18 cellular contexts compared by ENCODE assay signal in the genomic region with DNA sequence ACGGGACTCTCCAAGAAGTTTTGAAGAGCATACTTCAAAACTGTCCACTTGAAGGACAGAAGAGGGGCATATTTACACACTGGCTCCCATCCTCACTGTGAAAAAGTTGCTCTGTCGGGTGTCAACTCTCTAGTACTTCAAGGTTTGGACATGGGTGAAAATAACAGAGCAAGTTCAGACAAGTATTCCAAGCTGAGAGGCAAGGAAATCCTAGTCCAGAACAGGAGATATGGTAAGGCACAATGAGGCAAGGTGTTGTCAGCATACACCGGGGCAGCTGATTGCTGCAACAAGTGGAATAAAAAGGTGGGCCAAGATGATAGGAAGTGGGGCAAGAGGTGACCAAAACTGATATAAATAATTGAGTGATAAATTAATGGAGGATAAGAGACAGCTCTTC. TPM values are rescaled to one million over a fixed set of nuclear protein-coding genes. Genes with fewer than 3 reads are reported as not detected.
DNase-seq lines count a peak whose midpoint lies in the region; FAIRE-seq and TF ChIP-seq lines count a peak whose summit lies in the region.
"Had no signal": no experiment of that assay in that cellular context is flagged by ENCODE, and none has a peak within 500 bp of the region (broad histone marks: within the 10 kb centered on the region; RNA-seq: fewer than 3 reads in every experiment).

No MANE protein-coding gene starts in this region.

- CTCF ChIA-PET in CD8-positive, alpha-beta memory T cell (lab: Charles Lee): interaction anchor here (1.4 kb wide), 1 partner anchor 10 kb away, joined by 3 read pairs; no protein-coding TSS in a partner anchor

- peak; percentile 9 for FAIRE-seq in GM12892 (lab: Jason Lieb, UNC)
- FAIRE-seq in bronchial epithelial cell (lab: Jason Lieb, UNC): no peak
- FAIRE-seq: A204.1, D721Med, G401.6, GM12891 had no signal

- H3K27ac ChIP-seq in CD8-positive, alpha-beta memory T cell (ENCODE audit: low read depth, low read length): no peak overlapping the region
- H3K27ac ChIP-seq in hepatocyte: no peak overlapping the region

- no peaks in the 10 kb centered on the region for H3K9me3 ChIP-seq in CD8-positive, alpha-beta memory T cell (ENCODE audit: low read length)
- H3K9me3 ChIP-seq in hepatocyte (ENCODE audit: low read depth): no peaks in the 10 kb centered on the region
- H3K9me3 ChIP-seq: BE2C, Caco-2 had no signal

- no peak overlapping the region for H2AFZ ChIP-seq in hepatocyte

- H3K4me3 ChIP-seq in CD8-positive, alpha-beta memory T cell (ENCODE audit: low read length): no peak overlapping the region
- H3K4me3 ChIP-seq in bronchial epithelial cell (ENCODE audit: low read depth, low read length) (no peak overlapping the region), hepatocyte (no peak overlapping the region)

- no peaks in the 10 kb centered on the region for H3K9me3 Mint-ChIP-seq in CD8-positive, alpha-beta memory T cell
- no peaks in the 10 kb centered on the region for H3K9me3 Mint-ChIP-seq in immature natural killer cell
- H3K9me3 Mint-ChIP-seq: CD4-positive, CD25-positive, alpha-beta regulatory T cell had no signal

- no peaks in the 10 kb centered on the region for H4K20me1 ChIP-seq in hepatocyte (ENCODE audit: insufficient read depth, poor library complexity, severe bottlenecking)

- TF ChIP-seq CTCF in bronchial epithelial cell (IDR thresholded peaks at IDR 0.05; ENCODE audit: insufficient read depth, low read length, severe bottlenecking) (no peak), hepatocyte (IDR thresholded peaks at IDR 0.05; ENCODE audit: poor library complexity) (no peak)

- H3K4me1 ChIP-seq in CD8-positive, alpha-beta memory T cell (ENCODE audit: insufficient read depth, low read length): no peaks in the 10 kb centered on the region
- H3K4me1 ChIP-seq in hepatocyte (ENCODE audit: insufficient read depth): no peaks in the 10 kb centered on the region
- H3K4me1 ChIP-seq: BE2C, Caco-2 had no signal

- H3K4me2 ChIP-seq in hepatocyte: no peak overlapping the region

- H3K27ac Mint-ChIP-seq in CD8-positive, alpha-beta memory T cell: peak overlapping the region in 5 of 8 donors; percentile 2 to 58 (median 24)
- peak overlapping the region in 5 of 6 donors; percentile 14 to 90 (median 63) for H3K27ac Mint-ChIP-seq in immature natural killer cell
- H3K27ac Mint-ChIP-seq: CD4-positive, CD25-positive, alpha-beta regulatory T cell had no signal

- H3K79me2 ChIP-seq in hepatocyte: no peaks in the 10 kb centered on the region

- H3K9me2 ChIP-seq in hepatocyte (replicated peaks; ENCODE audit: insufficient read depth): no peaks in the 10 kb centered on the region

- H3K4me1 Mint-ChIP-seq in CD8-positive, alpha-beta memory T cell: peaks cover 0 to 3% (median 3%) of the 10 kb centered on the region in 3 donors
- peaks cover 23 to 36% of the 10 kb centered on the region in 2 donors for H3K4me1 Mint-ChIP-seq in immature natural killer cell

- WGBS in hepatocyte (ENCODE audit: low lambda C conversion rate, missing lambda C conversion rate): 81% methylated on average over 3 of the region's 3 CpGs

- no peak for DNase-seq in CD8-positive, alpha-beta memory T cell
- DNase-seq in GM12892 (ENCODE audit: insufficient read length) (no peak), bronchial epithelial cell (ENCODE audit: low read depth) (peak; percentile 77), immature natural killer cell (no peak), hepatocyte (ENCODE audit: low spot score) (no peak), T1000 (lab: John Stamatoyannopoulos, UW) (no peak), NCI-H1092 (lab: John Stamatoyannopoulos, UW) (no peak)
- DNase-seq: ACHN; BE2C; C1 segment of cervical spinal cord; Caco-2; CD4-positive, CD25-positive, alpha-beta regulatory T cell; GOT3; H7 had no signal

- no peak for TF ChIP-seq POLR2A in GM12892 (IDR thresholded peaks at IDR 0.05; ENCODE audit: low read depth, low read length)

- H3K36me3 ChIP-seq in CD8-positive, alpha-beta memory T cell (ENCODE audit: insufficient read depth, low read length): no peaks in the 10 kb centered on the region
- H3K36me3 ChIP-seq in bronchial epithelial cell (ENCODE audit: control insufficient read depth, insufficient read depth, low read length): no peaks in the 10 kb centered on the region
- no peaks in the 10 kb centered on the region for H3K36me3 ChIP-seq in hepatocyte (replicated peaks; ENCODE audit: insufficient read depth, low read depth)
- H3K36me3 ChIP-seq: BE2C had no signal

- no peaks in the 10 kb centered on the region for H3K27me3 Mint-ChIP-seq in CD8-positive, alpha-beta memory T cell
- H3K27me3 Mint-ChIP-seq in immature natural killer cell (ENCODE audit: low read depth in 3 of 3): peaks cover 0 to 4% (median 0%) of the 10 kb centered on the region in 3 donors

- no peak overlapping the region for H3K4me3 Mint-ChIP-seq in CD8-positive, alpha-beta memory T cell
- H3K4me3 Mint-ChIP-seq in immature natural killer cell: no peak overlapping the region
- H3K4me3 Mint-ChIP-seq: CD4-positive, CD25-positive, alpha-beta regulatory T cell had no signal

- POLR2A ChIA-PET in CD8-positive, alpha-beta memory T cell (lab: Charles Lee): no interaction called here

- H3K36me3 Mint-ChIP-seq in CD8-positive, alpha-beta memory T cell: peaks cover 0 to 2% (median 0%) of the 10 kb centered on the region in 3 donors
- H3K36me3 Mint-ChIP-seq in immature natural killer cell: peaks cover 0 to 5% (median 4%) of the 10 kb centered on the region in 3 donors
- H3K36me3 Mint-ChIP-seq: CD4-positive, CD25-positive, alpha-beta regulatory T cell had no signal

- H3K27me3 ChIP-seq in CD8-positive, alpha-beta memory T cell (ENCODE audit: insufficient read depth, low read length, poor library complexity, severe bottlenecking): no peaks in the 10 kb centered on the region
- no peaks in the 10 kb centered on the region for H3K27me3 ChIP-seq in bronchial epithelial cell (ENCODE audit: control insufficient read depth, insufficient read depth, low read length)
- H3K27me3 ChIP-seq in hepatocyte: no peaks in the 10 kb centered on the region
- H3K27me3 ChIP-seq: BE2C had no signal

RNA-seq across cellular contexts. Expression of a gene that starts 4.8 kb away (rescaled TPM):
- 10 to 100 TPM; 22.6 to 31.0 TPM for total RNA-seq in CD8-positive, alpha-beta memory T cell
- polyA plus RNA-seq in CD8-positive, alpha-beta memory T cell: 38.3 TPM
- 46.5 TPM for polyA plus RNA-seq in GM12892 (2012; ENCODE audit: missing spikeins)
- 11.6 and 23.2 TPM in 2 replicates for total RNA-seq in bronchial epithelial cell
- polyA plus RNA-seq in immature natural killer cell: 100 to 1,000 TPM in 1 of 3 donors, 10 to 100 TPM in 2; 53.5 to 142 (median 96.2) TPM
- 46.0 and 61.6 TPM in 2 replicates for total RNA-seq in hepatocyte
- 57.6 and 64.6 TPM in 2 replicates for polyA plus RNA-seq in hepatocyte
